ENCODE assay signal across 14 cellular contexts in the genomic region with DNA sequence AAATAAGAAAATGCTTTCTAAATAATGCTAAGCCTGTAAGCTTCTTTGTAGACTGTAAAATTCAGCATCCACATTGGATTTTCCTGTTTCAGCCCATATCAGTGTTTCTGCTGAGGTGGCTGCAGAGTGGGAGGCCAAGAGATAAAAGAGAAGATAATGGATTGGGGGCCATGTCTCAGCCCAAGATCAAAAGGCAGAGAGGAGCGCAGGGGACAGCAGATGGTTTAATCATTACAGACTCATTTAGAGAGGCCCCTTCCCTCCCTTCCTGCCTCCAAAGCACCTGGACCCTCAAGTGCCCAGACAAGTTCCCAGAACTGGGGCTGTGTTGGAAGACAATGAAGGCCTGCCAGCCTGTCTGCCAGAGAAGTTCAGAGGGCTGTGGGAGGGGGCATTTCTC. TPM values are rescaled to one million over a fixed set of nuclear protein-coding genes. Genes with fewer than 3 reads are reported as not detected.
DNase-seq lines count a peak whose midpoint lies in the region; ATAC-seq lines count a peak whose summit lies in the region.
"Had no signal": no experiment of that assay in that cellular context is flagged by ENCODE, and none has a peak within 500 bp of the region (broad histone marks: within the 10 kb centered on the region; RNA-seq: fewer than 3 reads in every experiment).

No MANE protein-coding gene starts in this region.

- DNase-seq in NCI-H1417 (lab: John Stamatoyannopoulos, UW) (peak in 2 of 3 experiments; percentile 23 to 59), NCI-H1417 treated with DMSO at 0.1 percent for 48 hours (lab: John Stamatoyannopoulos, UW) (no peak), NCI-H146 treated with DMSO at 0.1 percent for 48 hours (lab: John Stamatoyannopoulos, UW; ENCODE audit: unreplicated experiment) (peak; percentile 67), NCI-H524 treated with DMSO at 0.1 percent for 48 hours (lab: John Stamatoyannopoulos, UW) (peak; percentile 92), left kidney (ENCODE audit: low read depth, low spot score) (peak; percentile 45), occipital lobe (lab: John Stamatoyannopoulos, UW) (no peak)
- DNase-seq: C1 segment of cervical spinal cord, HCEC 1CT, MV-4-11, NCI-H187 treated with DMSO at 0.1 percent for 48 hours, NCI-H774 had no signal

- ATAC-seq in HG02970 (IDR thresholded peaks at IDR 0.05; ENCODE audit: low FRiP score, unreplicated experiment) (no peak), HG02571 (IDR thresholded peaks at IDR 0.05; ENCODE audit: unreplicated experiment) (no peak)
- ATAC-seq: Panc1 had no signal

RNA-seq across cellular contexts. Expression of gene CTNNBL1, which starts 20.4 kb away (rescaled TPM):
- total RNA-seq in occipital lobe = 26.5 TPM

Comparison
In these comparisons a context has a peak if more than half of its experiments do, and no peak if none do; other contexts are left out.
1. DNase-seq: peak in NCI-H1417 (2 of 3), NCI-H146 treated with DMSO at 0.1 percent for 48 hours (single experiment), NCI-H524 treated with DMSO at 0.1 percent for 48 hours (single experiment) and left kidney (single experiment); none in NCI-H1417 treated with DMSO at 0.1 percent for 48 hours (single experiment) and occipital lobe (single experiment).